ENCODE assay signal across 1 cellular context in genomic region chr18:13539050-13539449, GRCh38.
TF ChIP-seq lines count a peak whose summit lies in the region.

No MANE protein-coding gene starts in this region.

TF ChIP-seq in H1, 55 proteins besides CTCF, POLR2A, EP300 and RAD21 (continued from another document):
- TF ChIP-seq KDM5A (IDR thresholded peaks at IDR 0.05; ENCODE audit: low read length) (no peak), CREB1 (IDR thresholded peaks at IDR 0.05) (no peak), TAF7 (optimal IDR thresholded peaks at IDR 0.05; ENCODE audit: borderline replicate concordance, low read depth, low read length) (no peak), KDM4A (IDR thresholded peaks at IDR 0.05; ENCODE audit: low read depth, low read length, severe bottlenecking) (no peak), SUZ12 (IDR thresholded peaks at IDR 0.05; ENCODE audit: low read length) (no peak)
